ENCODE assay signal across 8 cellular contexts in genomic region chr15:67839929-67840746, GRCh38. TPM values are rescaled to one million over a fixed set of nuclear protein-coding genes. Genes with fewer than 3 reads are reported as not detected.
DNase-seq lines count a peak whose midpoint lies in the region; TF ChIP-seq lines count a peak whose summit lies in the region.

RNU6-1 (minus strand) TSS chr15:67840045.

- no peak within 1 kb of the TSS for H2BK5ac ChIP-seq in H9 (ENCODE audit: insufficient read length, low read length)

- H2BK12ac ChIP-seq in H9 (ENCODE audit: insufficient read length, low read depth, low read length), result no peak within 1 kb of the TSS

- peaks cover 60% of the 10 kb centered on the region for H3K27me3 Mint-ChIP-seq in H9 (ENCODE audit: low read depth)
- H3K27me3 Mint-ChIP-seq in nephron progenitor cell (ENCODE audit: low read depth, poor library complexity), result peaks cover 50% of the 10 kb centered on the region
- peaks cover 17% of the 10 kb centered on the region for H3K27me3 Mint-ChIP-seq in stimulated activated naive CD8-positive, alpha-beta T cell treated with anti-CD3 and anti-CD28 coated beads, Interleukin-15, Interleukin-2, amounts not matched to agents 100 ng/mL and 50 ng/mL, for 24 hours

- no peaks in the 10 kb centered on the region; the same call in 1 of the 2 replicates for H3K4me1 ChIP-seq in H9 (ENCODE audit: insufficient read depth, low read length)

- peak within 1 kb of the TSS; percentile 18 for H3K18ac ChIP-seq in H9 (ENCODE audit: insufficient read length, low read depth, low read length)

- 0 out of 2 replicates have a peak, but pooled peaks cover 2% of the 10 kb centered on the region for H3K36me3 ChIP-seq in MG63

- no peak within 1 kb of the TSS for H3T11ph ChIP-seq in H9 (ENCODE audit: low read length)

- no peak within 1 kb of the TSS for H4K5ac ChIP-seq in H9 (ENCODE audit: insufficient read length, low read depth, low read length)

- no peak within 1 kb of the TSS for H3K27ac ChIP-seq in H9 (ENCODE audit: insufficient read length, low read depth, low read length)

- no peaks in the 10 kb centered on the region for H3K9me3 ChIP-seq in H9 (ENCODE audit: control insufficient read depth, low read depth, low read length)
- no peaks in the 10 kb centered on the region for H3K9me3 ChIP-seq in MG63

- H2AFZ ChIP-seq in H9 (ENCODE audit: low read length), result no peak within 1 kb of the TSS

- no peak within 1 kb of the TSS for H2AK5ac ChIP-seq in H9 (ENCODE audit: insufficient read length, low read length)

- H4K20me1 ChIP-seq in H9 (ENCODE audit: control insufficient read depth, insufficient read depth, insufficient read length), result no peaks in the 10 kb centered on the region

- no peaks in the 10 kb centered on the region for H3K79me2 ChIP-seq in H9 (ENCODE audit: insufficient read depth, low read length)

- peak within 1 kb of the TSS; percentile 46 for H3K9ac ChIP-seq in H9 (ENCODE audit: extremely low read depth, insufficient read length, low read length)

- DNase-seq in ELR (ENCODE audit: low read depth), result peak; percentile 94
- DNase-seq in H9, result peak; percentile 81
- peak; percentile 92 for DNase-seq in MG63
- DNase-seq in SHP77 (lab: John Stamatoyannopoulos, UW), result peak; percentile 78 to 85
- DNase-seq in activated gamma-delta T cell (lab: John Stamatoyannopoulos, UW), result peak; percentile 94
- DNase-seq in fibroblast of the aortic adventitia (ENCODE audit: low read depth), result peak; percentile 93
- peak; percentile 93 for DNase-seq in nephron progenitor cell

- no peak within 1 kb of the TSS for H2BK15ac ChIP-seq in H9 (ENCODE audit: low read depth, low read length)

- H2BK120ac ChIP-seq in H9 (ENCODE audit: low read depth, low read length, poor library complexity, severe bottlenecking), result no peak within 1 kb of the TSS

- H3K4me1 Mint-ChIP-seq in H9, result peaks cover 57 to 58% of the 10 kb centered on the region in 2 experiments
- peaks cover 70% of the 10 kb centered on the region for H3K4me1 Mint-ChIP-seq in nephron progenitor cell
- H3K4me1 Mint-ChIP-seq in stimulated activated naive CD8-positive, alpha-beta T cell treated with anti-CD3 and anti-CD28 coated beads, Interleukin-15, Interleukin-2, amounts not matched to agents 100 ng/mL and 50 ng/mL, for 24 hours (ENCODE audit: low read depth), result peaks cover 43% of the 10 kb centered on the region

- H3K4me3 Mint-ChIP-seq in H9, result peak within 1 kb of the TSS; percentile 94 to 96
- H3K4me3 Mint-ChIP-seq in nephron progenitor cell, result peak within 1 kb of the TSS; percentile 93
- peak within 1 kb of the TSS; percentile 89 for H3K4me3 Mint-ChIP-seq in stimulated activated naive CD8-positive, alpha-beta T cell treated with anti-CD3 and anti-CD28 coated beads, Interleukin-15, Interleukin-2, amounts not matched to agents 100 ng/mL and 50 ng/mL, for 24 hours

- H3K9me3 Mint-ChIP-seq in H9, result peaks cover 4% of the 10 kb centered on the region in 2 experiments; a peak in 4 of 5 replicates
- H3K9me3 Mint-ChIP-seq in nephron progenitor cell, result peaks cover 3% of the 10 kb centered on the region
- no peaks in the 10 kb centered on the region for H3K9me3 Mint-ChIP-seq in stimulated activated naive CD8-positive, alpha-beta T cell treated with anti-CD3 and anti-CD28 coated beads, Interleukin-15, Interleukin-2, amounts not matched to agents 100 ng/mL and 50 ng/mL, for 24 hours

- H3K4me3 ChIP-seq in MG63 (peak within 1 kb of the TSS; percentile 92), fibroblast of the aortic adventitia (ENCODE audit: low read depth, low read length) (peak within 1 kb of the TSS; percentile 89)

- H3K4ac ChIP-seq in H9 (ENCODE audit: low read depth, low read length), result no peak within 1 kb of the TSS

- no peak within 1 kb of the TSS for H4K91ac ChIP-seq in H9 (ENCODE audit: insufficient read length, low read depth, low read length)

- no CpG with 5 or more reads among the region's 62 CpGs for WGBS in H9 (ENCODE audit: extremely low coverage, insufficient read length, low lambda C conversion rate)

- no peak within 1 kb of the TSS for H2BK20ac ChIP-seq in H9 (ENCODE audit: low read depth, low read length, poor library complexity, severe bottlenecking)

- TF ChIP-seq CTCF in H9 (conservative IDR thresholded peaks at IDR 0.05) (no peak), fibroblast of the aortic adventitia (IDR thresholded peaks at IDR 0.05; ENCODE audit: insufficient read depth, low read length) (no peak), nephron progenitor cell (IDR thresholded peaks at IDR 0.05) (no peak)

- H3K27me3 ChIP-seq in H9 (ENCODE audit: insufficient read depth, low read length) (peaks cover 29% of the 10 kb centered on the region; the same call in 1 of the 2 replicates), MG63 (no peaks in the 10 kb centered on the region)

- peaks cover 16% of the 10 kb centered on the region for H3K23me2 ChIP-seq in H9 (ENCODE audit: insufficient read length, low read depth, low read length, poor library complexity, severe bottlenecking)

- H3K36me3 Mint-ChIP-seq in H9 (ENCODE audit: insufficient read depth in 1 of 3, low read depth in 3 of 3) (no peaks in the 10 kb centered on the region), nephron progenitor cell (ENCODE audit: low read depth) (no peaks in the 10 kb centered on the region)
- peaks cover 6% of the 10 kb centered on the region for H3K36me3 Mint-ChIP-seq in stimulated activated naive CD8-positive, alpha-beta T cell treated with anti-CD3 and anti-CD28 coated beads, Interleukin-15, Interleukin-2, amounts not matched to agents 100 ng/mL and 50 ng/mL, for 24 hours (ENCODE audit: low read depth)

- no peaks in the 10 kb centered on the region for H3K79me1 ChIP-seq in H9 (ENCODE audit: insufficient read depth, low read depth, low read length, poor library complexity, severe bottlenecking)

- H3K23ac ChIP-seq in H9 (ENCODE audit: insufficient read length, low read depth, low read length), result no peak within 1 kb of the TSS

- H3K14ac ChIP-seq in H9 (ENCODE audit: insufficient read depth, low read length), result peak within 1 kb of the TSS; percentile 84; the same call in 1 of the 2 replicates

- peak within 1 kb of the TSS; percentile 90 for H3K4me2 ChIP-seq in H9 (ENCODE audit: insufficient read depth, insufficient read length, low read length)

- no peak within 1 kb of the TSS for H3K56ac ChIP-seq in H9 (ENCODE audit: insufficient read length, low read depth, low read length)

- H3K27ac Mint-ChIP-seq in H9 (peak within 1 kb of the TSS; percentile 94 to 99 (median 98)), nephron progenitor cell (peak within 1 kb of the TSS; percentile 100)
- peak within 1 kb of the TSS; percentile 98 for H3K27ac Mint-ChIP-seq in stimulated activated naive CD8-positive, alpha-beta T cell treated with anti-CD3 and anti-CD28 coated beads, Interleukin-15, Interleukin-2, amounts not matched to agents 100 ng/mL and 50 ng/mL, for 24 hours

- H4K8ac ChIP-seq in H9 (replicated peaks; ENCODE audit: insufficient read length, low read depth, low read length), result no peak within 1 kb of the TSS

RNA-seq across cellular contexts. Expression of gene RNU6-1, which starts in this region (rescaled TPM):
- total RNA-seq in H9 (2021) (not detected in 2 replicates), fibroblast of the aortic adventitia (ENCODE audit: low replicate concordance) (not detected in 2 replicates)
- not detected in 2 replicates for total RNA-seq in MG63 (2014; rRNA removed; shearing (Covaris generic); ENCODE audit: low replicate concordance)

Comparison
In these comparisons a context has a peak if more than half of its experiments do, and no peak if none do; other contexts are left out.
1. Peak in DNase-seq, H3K9ac ChIP-seq and H3K4me2 ChIP-seq in H9; RNA of the gene not detected or under 1 TPM.
2. Peak in DNase-seq and H3K4me3 ChIP-seq in MG63; RNA of the gene not detected or under 1 TPM.
3. Peak in DNase-seq and H3K4me3 ChIP-seq in fibroblast of the aortic adventitia; RNA of the gene not detected or under 1 TPM.